In the genomic region with DNA sequence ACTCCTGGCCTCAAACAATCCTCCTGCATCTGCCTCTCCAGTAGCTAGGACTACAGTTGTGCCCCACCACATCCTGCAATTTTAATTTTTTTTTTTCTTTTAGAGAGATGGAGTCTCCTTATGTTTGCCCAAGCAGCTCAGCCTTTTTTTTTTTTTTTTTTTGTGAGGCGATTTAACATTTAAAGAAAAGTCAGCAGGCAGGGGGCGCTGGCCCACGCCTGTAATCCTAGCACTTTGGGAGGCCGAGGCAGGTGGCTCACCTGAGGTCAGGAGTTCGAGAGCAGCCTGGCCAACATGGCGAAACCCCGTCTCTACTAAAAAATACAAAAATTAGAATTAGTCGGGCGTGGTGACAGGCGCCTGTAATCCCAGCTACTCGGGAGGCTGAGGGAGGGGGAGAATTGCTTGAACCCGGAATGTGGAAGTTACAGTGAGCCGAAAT, we compare ENCODE assay signal across 8 cellular contexts. TPM values are rescaled to one million over a fixed set of nuclear protein-coding genes. Genes with fewer than 3 reads are reported as not detected.
DNase-seq lines count a peak whose midpoint lies in the region; ATAC-seq and TF ChIP-seq lines count a peak whose summit lies in the region.
"Not testable (repeated sequence)": the region's sequence is repeated elsewhere in the genome, so short reads cannot be mapped to it uniquely, and the experiment has no call there.

No MANE protein-coding gene starts in this region.

- H3K9me3 ChIP-seq in Caco-2; PC-3 (ENCODE audit: low read length); adipocyte (ENCODE audit: control insufficient read depth, low read length): not testable (repeated sequence)

- intact Hi-C loops in Caco-2 (cut with micrococcal nuclease; ENCODE audit: unreplicated experiment): loop anchor here (1.0 to 5.0 kb wide), 4 partner anchors 64 to 514 kb away; no protein-coding TSS in a partner anchor
- intact Hi-C loops in PC-3 (cut with micrococcal nuclease): loop anchor here (2.0 kb wide), 2 partner anchors 137 to 187 kb away; a partner anchor contains a TSS

- H3K4me1 Mint-ChIP-seq in Caco-2 (ENCODE audit: low read depth, unreplicated experiment) (peaks cover 43% of the 10 kb centered on the region), nephron (peaks cover 33% of the 10 kb centered on the region)
- peaks cover 27% of the 10 kb centered on the region for H3K4me1 Mint-ChIP-seq in activated CD4-positive, alpha-beta T cell treated with anti-CD3 and anti-CD28 coated beads, Interleukin-2, amount 10 ng/mL, durations not matched to agents 7 days and 5 days
- peaks cover 41% of the 10 kb centered on the region for H3K4me1 Mint-ChIP-seq in stimulated activated naive CD8-positive, alpha-beta T cell treated with anti-CD3 and anti-CD28 coated beads, Interleukin-15, amount 100 ng/mL, for 72 hours

- not testable (repeated sequence) for H3K4me2 ChIP-seq in PC-3 (ENCODE audit: low read length)

- H3K9ac ChIP-seq in PC-3 (ENCODE audit: low read length); adipocyte (ENCODE audit: low read length): not testable (repeated sequence)

- H3K4me1 ChIP-seq in Caco-2 (peaks cover 35% of the 10 kb centered on the region), PC-3 (ENCODE audit: insufficient read depth, low read length) (peaks cover 28% of the 10 kb centered on the region), adipocyte (ENCODE audit: control insufficient read depth, insufficient read depth, low read length) (peaks cover 21% of the 10 kb centered on the region)

- not testable (repeated sequence) for H3K9me2 ChIP-seq in PC-3 (replicated peaks; ENCODE audit: low read length)

- not testable (repeated sequence) for H3K36me3 ChIP-seq in Caco-2 (ENCODE audit: control insufficient read depth, insufficient read depth, low read length); PC-3 (ENCODE audit: low read depth, low read length); adipocyte (ENCODE audit: control insufficient read depth, insufficient read depth, low read length, severe bottlenecking)

- H2AFZ ChIP-seq in PC-3 (ENCODE audit: low read length): not testable (repeated sequence)

- TF ChIP-seq CTCF in Caco-2 (IDR thresholded peaks at IDR 0.05; ENCODE audit: insufficient read depth in 1 of 2, low read depth in 1 of 2, low read length in 1 of 2, severe bottlenecking in 1 of 2, unreplicated experiment in 1 of 2): peak; percentile 46 to 56
- peak; percentile 65 for TF ChIP-seq CTCF in PC-3 (conservative IDR thresholded peaks at IDR 0.05; ENCODE audit: low read depth, low read length)
- peak; percentile 30 for TF ChIP-seq CTCF in fibroblast of mammary gland (conservative IDR thresholded peaks at IDR 0.05; ENCODE audit: control insufficient read depth, insufficient read depth, low read depth, low read length)
- TF ChIP-seq CTCF in nephron (IDR thresholded peaks at IDR 0.05; ENCODE audit: unreplicated experiment in 3 of 3): peak; percentile 15 to 42 (median 22)

- not testable (repeated sequence) for BruUV-seq in Caco-2 (replicated peaks; lab: Mats Ljungman, UMichigan); PC-3 (replicated peaks; lab: Mats Ljungman, UMichigan)

- peaks cover 26% of the 10 kb centered on the region for H3K36me3 Mint-ChIP-seq in Caco-2 (ENCODE audit: insufficient read depth, unreplicated experiment)
- not testable (repeated sequence) for H3K36me3 Mint-ChIP-seq in activated CD4-positive, alpha-beta T cell treated with anti-CD3 and anti-CD28 coated beads, Interleukin-2, amount 10 ng/mL, durations not matched to agents 7 days and 5 days (ENCODE audit: low read depth); nephron (ENCODE audit: low read depth)

- POLR2A ChIA-PET in Caco-2 (lab: Charles Lee) (interaction anchor here (0.6 to 3.7 kb wide), 5 partner anchors 58 to 165 kb away, joined by 3 to 27 read pairs (median 8); a partner anchor contains a TSS), PC-3 (lab: Charles Lee; ENCODE audit: unreplicated experiment) (interaction anchor here (0.6 kb wide), 1 partner anchor 50 kb away, joined by 9 read pairs; no protein-coding TSS in a partner anchor)
- POLR2A ChIA-PET in activated CD4-positive, alpha-beta T cell treated with anti-CD3 and anti-CD28 coated beads, Interleukin-2, amount 10 ng/mL, durations not matched to agents 7 days and 5 days (lab: Charles Lee): interaction anchor here (0.6 to 1.8 kb wide), 2 partner anchors 54 to 138 kb away, joined by 3 to 8 read pairs; a partner anchor contains a TSS

- CTCF ChIA-PET in Caco-2 (lab: Charles Lee): interaction anchor here (0.6 to 3.5 kb wide), 57 partner anchors 9 to 828 kb away, joined by 3 to 116 read pairs (median 4); a partner anchor contains a TSS
- CTCF ChIA-PET in PC-3 (lab: Charles Lee): interaction anchor here (0.5 to 1.5 kb wide), 25 partner anchors 40 to 1716 kb away, joined by 3 to 11 read pairs (median 4); a partner anchor contains a TSS
- CTCF ChIA-PET in activated CD4-positive, alpha-beta T cell treated with anti-CD3 and anti-CD28 coated beads, Interleukin-2, amount 10 ng/mL, durations not matched to agents 7 days and 5 days (lab: Charles Lee): interaction anchor here (0.6 to 3.1 kb wide), 37 partner anchors 10 to 1819 kb away, joined by 3 to 40 read pairs (median 4); a partner anchor contains a TSS

- not testable (repeated sequence) for H3K4me3 Mint-ChIP-seq in Caco-2 (ENCODE audit: unreplicated experiment)
- peak overlapping the region; percentile 58 for H3K4me3 Mint-ChIP-seq in activated CD4-positive, alpha-beta T cell treated with anti-CD3 and anti-CD28 coated beads, Interleukin-2, amount 10 ng/mL, durations not matched to agents 7 days and 5 days
- H3K4me3 Mint-ChIP-seq in nephron: peak overlapping the region; percentile 54 to 66 (median 62)
- peak overlapping the region; percentile 47 to 54 for H3K4me3 Mint-ChIP-seq in stimulated activated naive CD8-positive, alpha-beta T cell treated with anti-CD3 and anti-CD28 coated beads, Interleukin-15, amount 100 ng/mL, for 72 hours

- not testable (repeated sequence) for H3K9me3 Mint-ChIP-seq in Caco-2 (ENCODE audit: unreplicated experiment); activated CD4-positive, alpha-beta T cell treated with anti-CD3 and anti-CD28 coated beads, Interleukin-2, amount 10 ng/mL, durations not matched to agents 7 days and 5 days; nephron; stimulated activated naive CD8-positive, alpha-beta T cell treated with anti-CD3 and anti-CD28 coated beads, Interleukin-15, amount 100 ng/mL, for 72 hours

- not testable (repeated sequence) for H3K27me3 ChIP-seq in Caco-2 (replicated peaks; ENCODE audit: control insufficient read depth, insufficient read depth, low read length); PC-3 (ENCODE audit: low read length); adipocyte (replicated peaks; ENCODE audit: control insufficient read depth, insufficient read depth, low read length)

- not testable (repeated sequence) for H3F3A ChIP-seq in PC-3 (ENCODE audit: low read length, unreplicated experiment)

- not testable (repeated sequence) for H4K20me1 ChIP-seq in PC-3 (ENCODE audit: low read length)

- H3K4me3 ChIP-seq in Caco-2 (ENCODE audit: low read depth, low read length); PC-3 (ENCODE audit: low read length); adipocyte (ENCODE audit: low read length); fibroblast of mammary gland (ENCODE audit: control insufficient read depth, low read depth, low read length): not testable (repeated sequence)

- H3K27ac Mint-ChIP-seq in Caco-2 (ENCODE audit: unreplicated experiment) (peak overlapping the region; percentile 99), nephron (peak overlapping the region in 2 of 3 experiments; percentile 44 to 51)
- H3K27ac Mint-ChIP-seq in activated CD4-positive, alpha-beta T cell treated with anti-CD3 and anti-CD28 coated beads, Interleukin-2, amount 10 ng/mL, durations not matched to agents 7 days and 5 days: not testable (repeated sequence)
- peak overlapping the region in 1 of 2 donors; percentile 25 for H3K27ac Mint-ChIP-seq in stimulated activated naive CD8-positive, alpha-beta T cell treated with anti-CD3 and anti-CD28 coated beads, Interleukin-15, amount 100 ng/mL, for 72 hours

- not testable (repeated sequence) for H3K27me3 Mint-ChIP-seq in Caco-2 (ENCODE audit: insufficient read depth, unreplicated experiment); activated CD4-positive, alpha-beta T cell treated with anti-CD3 and anti-CD28 coated beads, Interleukin-2, amount 10 ng/mL, durations not matched to agents 7 days and 5 days; nephron (ENCODE audit: low read depth); stimulated activated naive CD8-positive, alpha-beta T cell treated with anti-CD3 and anti-CD28 coated beads, Interleukin-15, amount 100 ng/mL, for 72 hours

- not testable (repeated sequence) for ATAC-seq in PC-3; stimulated activated naive CD8-positive, alpha-beta T cell treated with anti-CD3 and anti-CD28 coated beads, Interleukin-15, amount 100 ng/mL, for 72 hours

- DNase-seq in Caco-2: peak in 1 of 2 experiments; percentile 73
- DNase-seq in HT1080 (ENCODE audit: low read depth): peak; percentile 49
- peak; percentile 51 for DNase-seq in PC-3
- peak; percentile 60 for DNase-seq in activated CD4-positive, alpha-beta T cell treated with anti-CD3 and anti-CD28 coated beads, Interleukin-2, amount 10 ng/mL, durations not matched to agents 7 days and 5 days
- peak; percentile 40 for DNase-seq in adipocyte (ENCODE audit: low read depth)
- DNase-seq in fibroblast of mammary gland (ENCODE audit: low read depth): peak; percentile 36
- DNase-seq in stimulated activated naive CD8-positive, alpha-beta T cell treated with anti-CD3 and anti-CD28 coated beads, Interleukin-15, amount 100 ng/mL, for 72 hours: peak; percentile 36 to 65

- not testable (repeated sequence) for H3K79me2 ChIP-seq in PC-3 (ENCODE audit: low read length)

- H3K27ac ChIP-seq in PC-3 (ENCODE audit: low read length): not testable (repeated sequence)

RNA-seq across cellular contexts. Expression of a gene that starts 1.3 kb away (rescaled TPM):
- total RNA-seq in Caco-2 (2022) (23.1 and 29.9 TPM in 2 replicates), PC-3 (2014; rRNA removed) (49.9 and 56.9 TPM in 2 replicates)
- total RNA-seq in HT1080 (2014; rRNA removed; shearing (Covaris generic)): 24.6 and 27.1 TPM in 2 replicates
- polyA plus RNA-seq in HT1080 (2015; cell fraction: cytosol; rRNA removed): 8.6 and 9.6 TPM in 2 replicates
- polyA plus RNA-seq in HT1080 (2015; cell fraction: nucleus; rRNA removed): 2.8 and 4.4 TPM in 2 replicates
- 10 to 100 TPM in 1 of 2 experiments, 1 to 10 TPM in 1; 7.4 to 10.6 TPM for total RNA-seq in activated CD4-positive, alpha-beta T cell treated with anti-CD3 and anti-CD28 coated beads, Interleukin-2, amount 10 ng/mL, durations not matched to agents 7 days and 5 days
